24 cellular contexts compared by ENCODE assay signal in genomic region chr4:85790582-85790981, GRCh38.
DNase-seq lines count a peak whose midpoint lies in the region; ATAC-seq, FAIRE-seq and TF ChIP-seq lines count a peak whose summit lies in the region.
"Had no signal": no experiment of that assay in that cellular context is flagged by ENCODE, and none has a peak within 500 bp of the region (broad histone marks: within the 10 kb centered on the region; RNA-seq: fewer than 3 reads in every experiment).

No MANE protein-coding gene starts in this region.

- no peak overlapping the region for H3K27ac ChIP-seq in astrocyte (ENCODE audit: low read depth, low read length)
- H3K27ac ChIP-seq: C4-2B, upper lobe of right lung, VCaP had no signal

- no peak for ATAC-seq in GM18861 (IDR thresholded peaks at IDR 0.05; ENCODE audit: unreplicated experiment)
- ATAC-seq: upper lobe of right lung had no signal

- H3K9me3 ChIP-seq in astrocyte (ENCODE audit: insufficient read depth, low read depth, low read length) (no peaks in the 10 kb centered on the region), HAP-1 (no peaks in the 10 kb centered on the region)
- H3K9me3 ChIP-seq: upper lobe of right lung had no signal

- in situ Hi-C loops in HAP-1 (cut with MboI; ENCODE audit: low sequenced_read_pairs): loop anchor here (25.0 kb wide), 1 partner anchor 172 kb away; no protein-coding TSS in a partner anchor

- H3K4me2 ChIP-seq in astrocyte (ENCODE audit: low read length): no peak overlapping the region

- no peak overlapping the region for H3K9ac ChIP-seq in astrocyte (ENCODE audit: low read length)

- peaks cover 24% of the 10 kb centered on the region for H3K79me2 ChIP-seq in astrocyte (ENCODE audit: insufficient read depth, low read length)

- no peak overlapping the region for H3K27ac Mint-ChIP-seq in astrocyte (ENCODE audit: unreplicated experiment)
- H3K27ac Mint-ChIP-seq: activated naive CD4-positive, alpha-beta T cell treated with anti-CD3 and anti-CD28 coated beads, Interleukin-2, amount 10 ng/mL, durations not matched to agents 7 days and 5 days had no signal

- peak; percentile 43 for FAIRE-seq in astrocyte (lab: Jason Lieb, UNC)
- FAIRE-seq: kidney had no signal

- peak; percentile 18 for DNase-seq in AG20443 (ENCODE audit: low spot score)
- DNase-seq in astrocyte (ENCODE audit: low read depth): peak; percentile 80
- peak; percentile 54 for DNase-seq in fibroblast of pulmonary artery (ENCODE audit: low read depth)
- peak; percentile 91 for DNase-seq in skeletal muscle cell (ENCODE audit: low read depth)
- DNase-seq in hypothalamus (lab: John Stamatoyannopoulos, UW): no peak
- DNase-seq in DMS 273 treated with DMSO at 0.1 percent for 48 hours (lab: John Stamatoyannopoulos, UW): no peak
- no peak for DNase-seq in HAP-1 (ENCODE audit: low spot score in 2 of 2)
- DNase-seq: ACHN; activated CD4-positive, alpha-beta T cell treated with anti-CD3 and anti-CD28 coated beads for 48 hours; activated naive CD4-positive, alpha-beta T cell treated with anti-CD3 and anti-CD28 coated beads, Interleukin-2, amount 10 ng/mL, durations not matched to agents 7 days and 5 days; amygdala; Calu3; kidney; NCI-H1092; NCI-H1930; NCI-H2227 treated with DMSO at 0.1 percent for 48 hours; NCI-H69; RPMI8226; stimulated activated CD4-positive, alpha-beta T cell treated with anti-CD3 and anti-CD28 coated beads, Interleukin-1b, Interleukin-23, amount 100 ng/mL, for 48 hours; upper lobe of right lung had no signal

- no peaks in the 10 kb centered on the region for H4K20me1 ChIP-seq in astrocyte (ENCODE audit: insufficient read depth, low read length)

- H3K27me3 Mint-ChIP-seq in astrocyte (ENCODE audit: low read depth, unreplicated experiment): no peaks in the 10 kb centered on the region
- H3K27me3 Mint-ChIP-seq: activated naive CD4-positive, alpha-beta T cell treated with anti-CD3 and anti-CD28 coated beads, Interleukin-2, amount 10 ng/mL, durations not matched to agents 7 days and 5 days; central memory CD8-positive, alpha-beta T cell had no signal

- H3K4me3 Mint-ChIP-seq in astrocyte (ENCODE audit: unreplicated experiment): no peak overlapping the region
- H3K4me3 Mint-ChIP-seq: activated naive CD4-positive, alpha-beta T cell treated with anti-CD3 and anti-CD28 coated beads, Interleukin-2, amount 10 ng/mL, durations not matched to agents 7 days and 5 days; central memory CD8-positive, alpha-beta T cell had no signal

- no peak for TF ChIP-seq CTCF in astrocyte (IDR thresholded peaks at IDR 0.05; ENCODE audit: insufficient read depth, low read depth, low read length)
- TF ChIP-seq CTCF in fibroblast of pulmonary artery (IDR thresholded peaks at IDR 0.05; ENCODE audit: low read length, missing control alignments): no peak

- no peak overlapping the region for H2AFZ ChIP-seq in astrocyte (ENCODE audit: low read depth, low read length)

- peaks cover 3% of the 10 kb centered on the region for H3K4me1 Mint-ChIP-seq in astrocyte (ENCODE audit: low read depth, unreplicated experiment)
- H3K4me1 Mint-ChIP-seq: activated naive CD4-positive, alpha-beta T cell treated with anti-CD3 and anti-CD28 coated beads, Interleukin-2, amount 10 ng/mL, durations not matched to agents 7 days and 5 days; central memory CD8-positive, alpha-beta T cell had no signal

- H3K4me3 ChIP-seq in astrocyte (ENCODE audit: insufficient read depth, low read depth, low read length): no peak overlapping the region
- no peak overlapping the region for H3K4me3 ChIP-seq in fibroblast of pulmonary artery (replicated peaks; ENCODE audit: low read depth, low read length)
- H3K4me3 ChIP-seq in skeletal muscle cell (ENCODE audit: low read depth, low read length): no peak overlapping the region
- no peak overlapping the region for H3K4me3 ChIP-seq in HAP-1
- H3K4me3 ChIP-seq: upper lobe of right lung had no signal

- H3K9me3 Mint-ChIP-seq in astrocyte (ENCODE audit: unreplicated experiment): no peaks in the 10 kb centered on the region
- H3K9me3 Mint-ChIP-seq: activated naive CD4-positive, alpha-beta T cell treated with anti-CD3 and anti-CD28 coated beads, Interleukin-2, amount 10 ng/mL, durations not matched to agents 7 days and 5 days; central memory CD8-positive, alpha-beta T cell had no signal

- H3K27me3 ChIP-seq in astrocyte (ENCODE audit: insufficient read depth, low read length) (no peaks in the 10 kb centered on the region), HAP-1 (ENCODE audit: low read depth) (no peaks in the 10 kb centered on the region)
- H3K27me3 ChIP-seq: upper lobe of right lung had no signal

- H3K4me1 ChIP-seq in astrocyte (ENCODE audit: insufficient read depth, low read length): peaks cover 10% of the 10 kb centered on the region
- H3K4me1 ChIP-seq in HAP-1: no peaks in the 10 kb centered on the region

- H3K36me3 Mint-ChIP-seq in astrocyte (ENCODE audit: low read depth, unreplicated experiment): no peaks in the 10 kb centered on the region
- H3K36me3 Mint-ChIP-seq: activated naive CD4-positive, alpha-beta T cell treated with anti-CD3 and anti-CD28 coated beads, Interleukin-2, amount 10 ng/mL, durations not matched to agents 7 days and 5 days had no signal

- H3K36me3 ChIP-seq in astrocyte (ENCODE audit: insufficient read depth, low read length): no peaks in the 10 kb centered on the region
- no peaks in the 10 kb centered on the region for H3K36me3 ChIP-seq in HAP-1 (replicated peaks)
- H3K36me3 ChIP-seq: upper lobe of right lung had no signal

Comparison
In these comparisons a context has a peak if more than half of its experiments do, and no peak if none do; other contexts are left out.
1. DNase-seq: peak in AG20443 (single experiment), astrocyte (single experiment), fibroblast of pulmonary artery (single experiment) and skeletal muscle cell (single experiment); none in hypothalamus (0 of 51), DMS 273 treated with DMSO at 0.1 percent for 48 hours (single experiment) and HAP-1 (0 of 2).